Comparison of ENCODE assay signal across 37 cellular contexts in the genomic region with DNA sequence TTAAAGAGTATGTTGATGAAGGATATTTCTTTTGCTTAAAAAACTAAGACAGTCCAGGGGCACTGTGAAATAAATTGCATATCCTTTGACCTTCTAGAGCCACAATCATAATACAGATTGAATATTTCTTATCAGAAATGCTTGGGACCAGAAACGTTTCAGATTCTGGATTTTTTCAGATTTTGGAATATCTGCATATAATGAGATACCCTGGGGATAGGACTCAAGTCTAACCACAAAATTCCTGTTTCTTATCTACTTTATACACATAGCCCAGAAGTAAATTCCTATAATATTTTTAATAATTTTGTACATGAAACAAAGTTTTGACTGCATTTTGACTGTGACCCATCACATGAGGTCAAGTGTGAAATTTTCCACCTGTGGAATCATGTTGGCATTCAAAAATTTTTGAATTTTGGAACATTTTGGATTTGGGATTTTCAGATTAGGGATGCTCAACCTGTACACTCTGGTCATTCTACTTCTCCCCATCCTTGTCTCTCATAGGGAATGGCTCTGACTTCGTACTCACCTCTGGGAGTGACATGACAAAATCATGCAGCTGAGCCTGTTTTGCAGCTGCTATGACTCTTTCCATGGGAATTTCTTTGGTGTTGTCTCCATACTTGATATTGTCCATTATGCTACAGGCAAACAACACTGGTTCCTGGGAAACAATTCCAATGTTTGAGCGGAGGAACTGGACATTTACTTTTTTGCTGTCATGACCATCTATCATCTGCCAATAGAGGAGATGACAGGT. TPM values are rescaled to one million over a fixed set of nuclear protein-coding genes. Genes with fewer than 3 reads are reported as not detected.
"Had no signal": no experiment of that assay in that cellular context is flagged by ENCODE, and none has a peak within 500 bp of the region (broad histone marks: within the 10 kb centered on the region; RNA-seq: fewer than 3 reads in every experiment).

No MANE protein-coding gene starts in this region.

- H3K9me3 Mint-ChIP-seq: activated B cell treated with CpG ODN at 0.5 μM for 24 hours; activated CD4-positive, alpha-beta memory T cell treated with anti-CD3 and anti-CD28 coated beads, Interleukin-2, amount 10 ng/mL, durations not matched to agents 7 days and 5 days; activated naive CD4-positive, alpha-beta T cell treated with anti-CD3 and anti-CD28 coated beads, Interleukin-2, amount 50 U/mL, for 24 hours; activated naive CD8-positive, alpha-beta T cell treated with anti-CD3 and anti-CD28 coated beads, Interleukin-2, amount 10 ng/mL, durations not matched to agents 7 days and 5 days; activated T-helper 2 cell treated with anti-CD3 and anti-CD28 coated beads, Interferon-gamma antibody, Interleukin-2, Interleukin-4, amounts not matched to agents 10 μg/mL and 5 μg/mL and 100 μg/mL, durations not matched to agents 14 hours and 24 hours and 36 hours; IgD-negative memory B cell had no signal

- H3K27ac ChIP-seq: adrenal gland, VCaP had no signal

- H3K4me3 ChIP-seq: adrenal gland had no signal

- H3K4me3 Mint-ChIP-seq: activated B cell treated with CpG ODN at 0.5 μM for 24 hours; activated CD4-positive, alpha-beta memory T cell treated with anti-CD3 and anti-CD28 coated beads, Interleukin-2, amount 10 ng/mL, durations not matched to agents 7 days and 5 days; activated CD8-positive, alpha-beta memory T cell treated with anti-CD3 and anti-CD28 coated beads, Interleukin-2, amount 10 ng/mL, durations not matched to agents 7 days and 5 days; activated naive CD4-positive, alpha-beta T cell treated with anti-CD3 and anti-CD28 coated beads, Interleukin-2, amount 50 U/mL, for 24 hours; activated naive CD8-positive, alpha-beta T cell treated with anti-CD3 and anti-CD28 coated beads, Interleukin-2, amount 10 ng/mL, durations not matched to agents 7 days and 5 days; brain; IgD-negative memory B cell had no signal

- H3K36me3 ChIP-seq: adrenal gland had no signal

- H3K27me3 ChIP-seq: adrenal gland had no signal

- H3K36me3 Mint-ChIP-seq: activated CD8-positive, alpha-beta memory T cell treated with anti-CD3 and anti-CD28 coated beads, Interleukin-2, amount 10 ng/mL, durations not matched to agents 7 days and 5 days; activated naive CD4-positive, alpha-beta T cell treated with anti-CD3 and anti-CD28 coated beads, Interleukin-2, amount 50 U/mL, for 24 hours; activated naive CD8-positive, alpha-beta T cell treated with anti-CD3 and anti-CD28 coated beads, Interleukin-2, amount 10 ng/mL, durations not matched to agents 7 days and 5 days; brain; IgD-negative memory B cell had no signal

- H3K27ac Mint-ChIP-seq: activated B cell treated with CpG ODN at 0.5 μM for 24 hours; activated CD4-positive, alpha-beta memory T cell treated with anti-CD3 and anti-CD28 coated beads, Interleukin-2, amount 10 ng/mL, durations not matched to agents 7 days and 5 days; activated CD8-positive, alpha-beta memory T cell treated with anti-CD3 and anti-CD28 coated beads, Interleukin-2, amount 10 ng/mL, durations not matched to agents 7 days and 5 days; activated naive CD4-positive, alpha-beta T cell treated with anti-CD3 and anti-CD28 coated beads, Interleukin-2, amount 50 U/mL, for 24 hours; activated naive CD8-positive, alpha-beta T cell treated with anti-CD3 and anti-CD28 coated beads, Interleukin-2, amount 10 ng/mL, durations not matched to agents 7 days and 5 days; activated T-helper 2 cell treated with anti-CD3 and anti-CD28 coated beads, Interferon-gamma antibody, Interleukin-2, Interleukin-4, amounts not matched to agents 10 μg/mL and 5 μg/mL and 100 μg/mL, durations not matched to agents 14 hours and 24 hours and 36 hours; brain; IgD-negative memory B cell had no signal

- H3K4me1 Mint-ChIP-seq: activated CD4-positive, alpha-beta memory T cell treated with anti-CD3 and anti-CD28 coated beads, Interleukin-2, amount 10 ng/mL, durations not matched to agents 7 days and 5 days; activated CD8-positive, alpha-beta memory T cell treated with anti-CD3 and anti-CD28 coated beads, Interleukin-2, amount 10 ng/mL, durations not matched to agents 7 days and 5 days; activated naive CD4-positive, alpha-beta T cell treated with anti-CD3 and anti-CD28 coated beads, Interleukin-2, amount 50 U/mL, for 24 hours; activated naive CD8-positive, alpha-beta T cell treated with anti-CD3 and anti-CD28 coated beads, Interleukin-2, amount 10 ng/mL, durations not matched to agents 7 days and 5 days; brain had no signal

- H3K9me3 ChIP-seq: adrenal gland had no signal

- DNase-seq: activated B cell treated with CpG ODN at 0.5 μM for 24 hours; activated CD4-positive, alpha-beta memory T cell treated with anti-CD3 and anti-CD28 coated beads, Interleukin-2, amount 10 ng/mL, durations not matched to agents 7 days and 5 days; activated CD4-positive, alpha-beta T cell treated with anti-CD3 and anti-CD28 coated beads for 4 hours; activated CD4-positive, alpha-beta T cell treated with anti-CD3 and anti-CD28 coated beads, Interleukin-2, amount 50 U/mL, for 1 hour; activated CD4-positive, CD25-positive, alpha-beta regulatory T cell treated with anti-CD3 and anti-CD28 coated beads, Interleukin-2, amount 50 U/mL, for 72 hours; activated CD8-positive, alpha-beta memory T cell treated with anti-CD3 and anti-CD28 coated beads for 24 hours; activated CD8-positive, alpha-beta memory T cell treated with anti-CD3 and anti-CD28 coated beads, Interleukin-2, amount 10 ng/mL, durations not matched to agents 7 days and 5 days; activated CD8-positive, alpha-beta memory T cell treated with anti-CD3 and anti-CD28 coated beads, Interleukin-2, amount 50 U/mL, for 48 hours; activated gamma-delta T cell; activated naive CD4-positive, alpha-beta T cell treated with Interleukin-2 at 50 U/mL for 16 hours; activated naive CD8-positive, alpha-beta T cell treated with anti-CD3 and anti-CD28 coated beads, Interleukin-2, amount 10 ng/mL, durations not matched to agents 7 days and 5 days; activated T-cell treated with anti-CD3 and anti-CD28 coated beads, Interleukin-2, amount 50 U/mL, for 1 hour; adrenal gland; central memory CD4-positive, alpha-beta T cell; KG1; NCI-H1092 treated with DMSO at 0.1 percent for 48 hours; NCI-H1417; NCI-H146; NCI-H187; NCI-H2029 treated with DMSO at 0.1 percent for 48 hours; NCI-H2107; NCI-H2171 treated with DMSO at 0.1 percent for 48 hours; NCI-H2227 treated with DMSO at 0.1 percent for 48 hours; NCI-H524 treated with DMSO at 0.1 percent for 48 hours; NK-92 treated with Interleukin-12 subunit alpha and Interleukin-12 subunit beta, amount 100 ng/mL, for 24 hours; Right ventricle myocardium superior; SW 1271; T-helper 1 cell; T-helper 2 cell; T-helper 9 cell had no signal

- H3K4me1 ChIP-seq: adrenal gland had no signal

RNA-seq across cellular contexts. Expression of a gene that starts 25.7 kb away (rescaled TPM):
- total RNA-seq: activated B cell treated with CpG ODN at 0.5 μM for 24 hours; activated CD4-positive, alpha-beta memory T cell treated with anti-CD3 and anti-CD28 coated beads, Interleukin-2, amount 10 ng/mL, durations not matched to agents 7 days and 5 days; activated CD8-positive, alpha-beta memory T cell treated with anti-CD3 and anti-CD28 coated beads, Interleukin-2, amount 10 ng/mL, durations not matched to agents 7 days and 5 days; activated naive CD8-positive, alpha-beta T cell treated with anti-CD3 and anti-CD28 coated beads, Interleukin-2, amount 10 ng/mL, durations not matched to agents 7 days and 5 days; activated T-helper 2 cell treated with anti-CD3 and anti-CD28 coated beads, Interferon-gamma antibody, Interleukin-2, Interleukin-4, amounts not matched to agents 10 μg/mL and 5 μg/mL and 100 μg/mL, durations not matched to agents 14 hours and 24 hours and 36 hours; adrenal gland; M059J; NCI-H460; Right ventricle myocardium superior had no signal
